In genomic region chr6:26215200-26216014, GRCh38 we compare ENCODE assay signal across 7 cellular contexts.
A peak's percentile ranks its signal among the peaks of the same experiment; 100 is the strongest.
DNase-seq lines count a peak whose midpoint lies in the region; ATAC-seq, FAIRE-seq and TF ChIP-seq lines count a peak whose summit lies in the region.

No MANE protein-coding gene starts in this region.

- FAIRE-seq in astrocyte (lab: Jason Lieb, UNC) (no peak), urothelium cell line (lab: Jason Lieb, UNC) (no peak)

- H3K4me3 Mint-ChIP-seq in astrocyte (ENCODE audit: unreplicated experiment) (no peak overlapping the region), CD14-positive monocyte (no peak overlapping the region)

- H3K4me3 ChIP-seq in GM06990 (replicated peaks; ENCODE audit: low read depth, low read length) (peak overlapping the region; percentile 53), LNCaP clone FGC (ENCODE audit: low read depth, low read length) (peak overlapping the region; percentile 57), astrocyte (ENCODE audit: insufficient read depth, low read depth, low read length) (peak overlapping the region; percentile 72), vagina (peak overlapping the region; percentile 37 to 50)

- no peaks in the 10 kb centered on the region for H3K9me3 Mint-ChIP-seq in astrocyte (ENCODE audit: unreplicated experiment)
- H3K9me3 Mint-ChIP-seq in CD14-positive monocyte = peaks cover 0 to 2% (median 0%) of the 10 kb centered on the region in 7 donors

- ATAC-seq in left lobe of liver = peak; percentile 4

- no peak for TF ChIP-seq CTCF in GM06990 (IDR thresholded peaks at IDR 0.05; ENCODE audit: insufficient read depth, low read length, poor library complexity, severe bottlenecking)
- TF ChIP-seq CTCF in LNCaP clone FGC (IDR thresholded peaks at IDR 0.05; ENCODE audit: control insufficient read depth, extremely low read depth, insufficient read depth) = no peak
- TF ChIP-seq CTCF in astrocyte (IDR thresholded peaks at IDR 0.05; ENCODE audit: insufficient read depth, low read depth, low read length) = no peak
- TF ChIP-seq CTCF in vagina (IDR thresholded peaks at IDR 0.05) = no peak
- TF ChIP-seq CTCF in CD14-positive monocyte (IDR thresholded peaks at IDR 0.05) = no peak

- H3K27me3 ChIP-seq in GM06990 (replicated peaks; ENCODE audit: control insufficient read depth, insufficient read depth, low read length) (no peaks in the 10 kb centered on the region), astrocyte (ENCODE audit: insufficient read depth, low read length) (no peaks in the 10 kb centered on the region), vagina (no peaks in the 10 kb centered on the region)

- H3K79me2 ChIP-seq in astrocyte (ENCODE audit: insufficient read depth, low read length) = no peaks in the 10 kb centered on the region

- intact Hi-C loops in vagina (cut with DNase I) (no loop called here), CD14-positive monocyte (cut with micrococcal nuclease) (no loop called here)

- DNase-seq in GM06990 (ENCODE audit: extremely low read depth, insufficient read length) = no peak
- no peak for DNase-seq in LNCaP clone FGC (ENCODE audit: low read depth)
- DNase-seq in astrocyte (ENCODE audit: low read depth) = no peak
- no peak for DNase-seq in left lobe of liver (ENCODE audit: low spot score)
- DNase-seq in vagina (ENCODE audit: extremely low spot score in 2 of 2) = no peak
- no peak for DNase-seq in CD14-positive monocyte (ENCODE audit: low spot score)
- DNase-seq in urothelium cell line (ENCODE audit: low spot score) = no peak

- no peaks in the 10 kb centered on the region for H3K36me3 ChIP-seq in GM06990 (ENCODE audit: control insufficient read depth, insufficient read depth, low read length)
- H3K36me3 ChIP-seq in astrocyte (ENCODE audit: insufficient read depth, low read length) = no peaks in the 10 kb centered on the region
- H3K36me3 ChIP-seq in vagina = no peaks in the 10 kb centered on the region

- no peak overlapping the region for H3K27ac Mint-ChIP-seq in astrocyte (ENCODE audit: unreplicated experiment)
- H3K27ac Mint-ChIP-seq in CD14-positive monocyte = no peak overlapping the region

- H3K4me2 ChIP-seq in astrocyte (ENCODE audit: low read length) = peak overlapping the region; percentile 84

- H3K9ac ChIP-seq in astrocyte (ENCODE audit: low read length) = peak overlapping the region; percentile 89

- H3K27me3 Mint-ChIP-seq in astrocyte (ENCODE audit: low read depth, unreplicated experiment) (no peaks in the 10 kb centered on the region), CD14-positive monocyte (ENCODE audit: low read depth in 3 of 3) (peaks cover 0 to 4% (median 0%) of the 10 kb centered on the region in 3 donors)

- peaks cover 12% of the 10 kb centered on the region for H3K4me1 ChIP-seq in astrocyte (ENCODE audit: insufficient read depth, low read length)
- peaks cover 9% of the 10 kb centered on the region for H3K4me1 ChIP-seq in vagina

- no peaks in the 10 kb centered on the region for H3K9me3 ChIP-seq in astrocyte (ENCODE audit: insufficient read depth, low read depth, low read length)
- no peaks in the 10 kb centered on the region for H3K9me3 ChIP-seq in vagina

- TF ChIP-seq POLR2A in vagina (IDR thresholded peaks at IDR 0.05) = no peak

- H3K27ac ChIP-seq in astrocyte (ENCODE audit: low read depth, low read length) (peak overlapping the region; percentile 91), vagina (peak overlapping the region; percentile 49)

- no peak overlapping the region for H2AFZ ChIP-seq in astrocyte (ENCODE audit: low read depth, low read length)

- H4K20me1 ChIP-seq in astrocyte (ENCODE audit: insufficient read depth, low read length) = peaks cover 7% of the 10 kb centered on the region

- H3K4me1 Mint-ChIP-seq in astrocyte (ENCODE audit: low read depth, unreplicated experiment) (no peaks in the 10 kb centered on the region), CD14-positive monocyte (peaks cover 9% of the 10 kb centered on the region)

- H3K36me3 Mint-ChIP-seq in astrocyte (ENCODE audit: low read depth, unreplicated experiment) = no peaks in the 10 kb centered on the region
- peaks cover 0 to 3% of the 10 kb centered on the region in 2 donors for H3K36me3 Mint-ChIP-seq in CD14-positive monocyte
